18 cellular contexts compared by ENCODE assay signal in the genomic region with DNA sequence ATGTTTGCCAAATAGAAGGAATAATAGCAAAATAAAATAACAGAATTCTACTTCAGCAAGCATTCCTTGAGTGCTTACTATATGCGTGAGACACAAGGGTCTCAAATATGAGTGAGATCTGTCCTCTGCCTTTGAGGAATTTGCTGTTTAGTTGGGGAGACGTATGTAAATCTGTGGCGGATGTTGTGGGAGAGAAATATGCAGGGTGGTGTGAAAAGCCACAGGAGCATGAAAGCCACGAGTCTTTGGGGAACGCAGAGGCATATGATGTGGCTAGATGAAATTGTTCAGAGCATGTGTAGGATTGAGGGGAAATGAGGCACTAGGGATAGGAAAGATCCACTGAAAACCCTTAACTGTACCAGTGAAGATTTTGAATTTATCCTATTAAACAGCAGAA.
DNase-seq lines count a peak whose midpoint lies in the region; ATAC-seq and TF ChIP-seq lines count a peak whose summit lies in the region.
"Had no signal": no experiment of that assay in that cellular context is flagged by ENCODE, and none has a peak within 500 bp of the region (broad histone marks: within the 10 kb centered on the region; RNA-seq: fewer than 3 reads in every experiment).

No MANE protein-coding gene starts in this region.

- H3K4me1 Mint-ChIP-seq in brain = peaks cover 62% of the 10 kb centered on the region
- H3K4me1 Mint-ChIP-seq in activated T-helper 2 cell treated with anti-CD3 and anti-CD28 coated beads, Interferon-gamma antibody, Interleukin-2, Interleukin-4, amounts not matched to agents 10 μg/mL and 5 μg/mL and 100 μg/mL, durations not matched to agents 14 hours and 24 hours and 36 hours (ENCODE audit: low read depth) = no peaks in the 10 kb centered on the region

- no peak for ATAC-seq in HG03378 (IDR thresholded peaks at IDR 0.05; ENCODE audit: unreplicated experiment)
- ATAC-seq: CD8-positive, alpha-beta T cell; effector memory CD8-positive, alpha-beta T cell; right lobe of liver had no signal

- H3K4me3 Mint-ChIP-seq in brain = no peak overlapping the region
- H3K4me3 Mint-ChIP-seq in activated T-helper 2 cell treated with anti-CD3 and anti-CD28 coated beads, Interferon-gamma antibody, Interleukin-2, Interleukin-4, amounts not matched to agents 10 μg/mL and 5 μg/mL and 100 μg/mL, durations not matched to agents 14 hours and 24 hours and 36 hours (ENCODE audit: low read depth) = no peak overlapping the region
- H3K4me3 Mint-ChIP-seq: CD8-positive, alpha-beta T cell; effector memory CD8-positive, alpha-beta T cell; HFFc6 had no signal

- H3K27ac Mint-ChIP-seq in brain = peak overlapping the region in 3 of 5 experiments; percentile 9 to 70 (median 10)
- no peak overlapping the region for H3K27ac Mint-ChIP-seq in activated T-helper 2 cell treated with anti-CD3 and anti-CD28 coated beads, Interferon-gamma antibody, Interleukin-2, Interleukin-4, amounts not matched to agents 10 μg/mL and 5 μg/mL and 100 μg/mL, durations not matched to agents 14 hours and 24 hours and 36 hours
- H3K27ac Mint-ChIP-seq: CD8-positive, alpha-beta T cell; effector memory CD8-positive, alpha-beta T cell; HFFc6 had no signal

- peaks cover 84% of the 10 kb centered on the region for H3K36me3 Mint-ChIP-seq in brain
- no peaks in the 10 kb centered on the region for H3K36me3 Mint-ChIP-seq in activated T-helper 2 cell treated with anti-CD3 and anti-CD28 coated beads, Interferon-gamma antibody, Interleukin-2, Interleukin-4, amounts not matched to agents 10 μg/mL and 5 μg/mL and 100 μg/mL, durations not matched to agents 14 hours and 24 hours and 36 hours (ENCODE audit: low read depth)
- H3K36me3 Mint-ChIP-seq: CD8-positive, alpha-beta T cell had no signal

- no peak for TF ChIP-seq CTCF in AG10803 (conservative IDR thresholded peaks at IDR 0.05; ENCODE audit: low read length)
- TF ChIP-seq CTCF in brain (conservative IDR thresholded peaks at IDR 0.05) = no peak

- no peaks in the 10 kb centered on the region for H3K9me3 Mint-ChIP-seq in brain
- H3K9me3 Mint-ChIP-seq in activated T-helper 2 cell treated with anti-CD3 and anti-CD28 coated beads, Interferon-gamma antibody, Interleukin-2, Interleukin-4, amounts not matched to agents 10 μg/mL and 5 μg/mL and 100 μg/mL, durations not matched to agents 14 hours and 24 hours and 36 hours = no peaks in the 10 kb centered on the region
- H3K9me3 Mint-ChIP-seq: CD8-positive, alpha-beta T cell; HFFc6 had no signal

- H3K27me3 Mint-ChIP-seq in brain = no peaks in the 10 kb centered on the region
- H3K27me3 Mint-ChIP-seq in activated T-helper 2 cell treated with anti-CD3 and anti-CD28 coated beads, Interferon-gamma antibody, Interleukin-2, Interleukin-4, amounts not matched to agents 10 μg/mL and 5 μg/mL and 100 μg/mL, durations not matched to agents 14 hours and 24 hours and 36 hours (ENCODE audit: low read depth) = no peaks in the 10 kb centered on the region
- H3K27me3 Mint-ChIP-seq: effector memory CD8-positive, alpha-beta T cell had no signal

- H3K4me3 ChIP-seq in AG10803 (ENCODE audit: low read length) = no peak overlapping the region
- H3K4me3 ChIP-seq: right lobe of liver, SJCRH30, tibial nerve had no signal

- intact Hi-C loops in activated T-helper 2 cell treated with anti-CD3 and anti-CD28 coated beads, Interferon-gamma antibody, Interleukin-2, Interleukin-4, amounts not matched to agents 10 μg/mL and 5 μg/mL and 100 μg/mL, durations not matched to agents 14 hours and 24 hours and 36 hours (cut with micrococcal nuclease) = no loop called here

- DNase-seq in AG10803 (ENCODE audit: low read depth) (peak; percentile 45), HS-27A (ENCODE audit: low read depth) (peak; percentile 9), myocyte (ENCODE audit: low read depth) (peak; percentile 52), DMS153 (lab: John Stamatoyannopoulos, UW) (no peak), NCI-H524 treated with DMSO at 0.1 percent for 48 hours (lab: John Stamatoyannopoulos, UW) (no peak)
- no peak for DNase-seq in activated T-helper 2 cell treated with anti-CD3 and anti-CD28 coated beads, Interferon-gamma antibody, Interleukin-2, Interleukin-4, amounts not matched to agents 10 μg/mL and 5 μg/mL and 100 μg/mL, durations not matched to agents 14 hours and 24 hours and 36 hours (ENCODE audit: low spot score)
- DNase-seq: CD8-positive, alpha-beta T cell; effector memory CD8-positive, alpha-beta T cell; HFFc6; NCI-H146; NCI-H345; right lobe of liver; stimulated activated CD4-positive, alpha-beta T cell treated with anti-CD3 and anti-CD28 coated beads, Interleukin-4, amount 100 ng/mL, for 4 hours; T1000 had no signal

Comparison
In these comparisons a context has a peak if more than half of its experiments do, and no peak if none do; other contexts are left out.
1. DNase-seq: peak in AG10803 (single experiment), HS-27A (single experiment) and myocyte (single experiment); none in DMS153 (single experiment), activated T-helper 2 cell treated with anti-CD3 and anti-CD28 coated beads, Interferon-gamma antibody, Interleukin-2, Interleukin-4, amounts not matched to agents 10 μg/mL and 5 μg/mL and 100 μg/mL, durations not matched to agents 14 hours and 24 hours and 36 hours (single experiment) and NCI-H524 treated with DMSO at 0.1 percent for 48 hours (single experiment).